ENCODE assay signal across 8 cellular contexts in the genomic region with DNA sequence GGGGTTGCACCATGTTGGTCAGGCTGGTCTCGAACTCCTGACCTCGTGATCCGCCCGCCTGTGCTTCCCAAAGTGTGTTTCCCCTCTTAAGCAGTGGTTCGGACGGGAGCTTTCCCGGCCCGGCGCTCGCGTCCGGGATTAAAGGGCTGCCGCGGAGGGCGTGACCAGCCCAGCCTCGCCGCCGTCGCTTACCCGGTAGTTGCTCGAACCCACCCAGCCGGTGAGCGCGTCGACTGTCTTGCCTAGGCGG. TPM values are rescaled to one million over a fixed set of nuclear protein-coding genes. Genes with fewer than 3 reads are reported as not detected.
DNase-seq lines count a peak whose midpoint lies in the region; ATAC-seq and TF ChIP-seq lines count a peak whose summit lies in the region.

No MANE protein-coding gene starts in this region.

- H3K27me3 ChIP-seq in endodermal cell (ENCODE audit: control insufficient read depth, insufficient read depth, low read length, poor library complexity, severe bottlenecking), result no peaks in the 10 kb centered on the region
- H3K27me3 ChIP-seq in mucosa of rectum (ENCODE audit: control insufficient read depth in 2 of 2, insufficient read depth in 2 of 2, low read length in 2 of 2), result no peaks in the 10 kb centered on the region

- H3K4me1 Mint-ChIP-seq in T-helper 2 cell treated with Interferon-gamma antibody and Interleukin-4, amounts not matched to agents 5 μg/mL and 100 μg/mL, for 36 hours (ENCODE audit: low read depth), result peaks cover 10% of the 10 kb centered on the region
- peaks cover 9% of the 10 kb centered on the region for H3K4me1 Mint-ChIP-seq in endodermal cell

- peak overlapping the region; percentile 83 for H3K4me3 Mint-ChIP-seq in T-helper 2 cell treated with Interferon-gamma antibody and Interleukin-4, amounts not matched to agents 5 μg/mL and 100 μg/mL, for 36 hours
- no peak overlapping the region for H3K4me3 Mint-ChIP-seq in endodermal cell

- H3K9me3 Mint-ChIP-seq in T-helper 2 cell treated with Interferon-gamma antibody and Interleukin-4, amounts not matched to agents 5 μg/mL and 100 μg/mL, for 36 hours, result no peaks in the 10 kb centered on the region
- no peaks in the 10 kb centered on the region for H3K9me3 Mint-ChIP-seq in endodermal cell

- H3K9me3 ChIP-seq in endodermal cell (ENCODE audit: control insufficient read depth, low read length) (no peaks in the 10 kb centered on the region), mucosa of rectum (ENCODE audit: control insufficient read depth in 2 of 2, low read length in 2 of 2) (no peaks in the 10 kb centered on the region)

- H3K4me1 ChIP-seq in endodermal cell (ENCODE audit: control insufficient read depth, insufficient read depth, low read length) (no peaks in the 10 kb centered on the region), mucosa of rectum (ENCODE audit: control insufficient read depth in 2 of 2, insufficient read depth in 2 of 2, low read length in 2 of 2) (peaks cover 4 to 16% of the 10 kb centered on the region in 2 donors)

- H3K4me3 ChIP-seq in AG09309 (ENCODE audit: control insufficient read depth, low read depth, low read length) (peak overlapping the region; percentile 87), endodermal cell (ENCODE audit: low read length) (peak overlapping the region; percentile 99), mucosa of rectum (ENCODE audit: low read length in 2 of 2) (peak overlapping the region; percentile 84 to 88)

- peaks cover 3% of the 10 kb centered on the region for H3K27me3 Mint-ChIP-seq in T-helper 2 cell treated with Interferon-gamma antibody and Interleukin-4, amounts not matched to agents 5 μg/mL and 100 μg/mL, for 36 hours (ENCODE audit: low read depth)
- H3K27me3 Mint-ChIP-seq in endodermal cell (ENCODE audit: insufficient read depth), result no peaks in the 10 kb centered on the region

- H3K27ac Mint-ChIP-seq in T-helper 2 cell treated with Interferon-gamma antibody and Interleukin-4, amounts not matched to agents 5 μg/mL and 100 μg/mL, for 36 hours, result peak overlapping the region; percentile 86
- H3K27ac Mint-ChIP-seq in endodermal cell, result peak overlapping the region; percentile 88

- peak overlapping the region; percentile 78 for H3K27ac ChIP-seq in endodermal cell (ENCODE audit: low read depth, low read length)
- H3K27ac ChIP-seq in mucosa of rectum (ENCODE audit: low read depth in 2 of 2, low read length in 2 of 2), result peak overlapping the region; percentile 94 to 96

- H3K36me3 ChIP-seq in endodermal cell (ENCODE audit: control insufficient read depth, insufficient read depth, low read length), result peaks cover 1% of the 10 kb centered on the region
- H3K36me3 ChIP-seq in mucosa of rectum (ENCODE audit: control insufficient read depth in 2 of 2, insufficient read depth in 2 of 2, low read length in 2 of 2), result no peaks in the 10 kb centered on the region

- WGBS in endodermal cell (ENCODE audit: insufficient coverage in 1 of 2, insufficient read length in 1 of 2), 2 experiments, result 0% methylated on average over 5 to 26 of the region's 26 CpGs

- H3K9ac ChIP-seq in endodermal cell (ENCODE audit: extremely low read depth, low read length, poor library complexity, severe bottlenecking), result peak overlapping the region; percentile 84
- H3K9ac ChIP-seq in mucosa of rectum (ENCODE audit: low read depth in 1 of 2, low read length in 2 of 2), result peak overlapping the region; percentile 72 to 88

- H3K36me3 Mint-ChIP-seq in T-helper 2 cell treated with Interferon-gamma antibody and Interleukin-4, amounts not matched to agents 5 μg/mL and 100 μg/mL, for 36 hours (ENCODE audit: low read depth), result no peaks in the 10 kb centered on the region
- peaks cover 5% of the 10 kb centered on the region for H3K36me3 Mint-ChIP-seq in endodermal cell (ENCODE audit: low read depth)

- ATAC-seq in GM18873 (IDR thresholded peaks at IDR 0.05; ENCODE audit: low FRiP score, unreplicated experiment), result peak; percentile 41
- peak; percentile 55 for ATAC-seq in HG03108 (IDR thresholded peaks at IDR 0.05; ENCODE audit: unreplicated experiment)

- DNase-seq in AG09309 (ENCODE audit: low read depth) (no peak), endodermal cell (no peak), stromal cell of bone marrow (ENCODE audit: low read depth) (peak; percentile 21)
- DNase-seq in T-helper 2 cell treated with Interferon-gamma antibody and Interleukin-4, amounts not matched to agents 5 μg/mL and 100 μg/mL, for 36 hours (ENCODE audit: low spot score), result peak; percentile 61
- no peak for DNase-seq in effector CD4-positive, alpha-beta T cell

- TF ChIP-seq CTCF in AG09309 (IDR thresholded peaks at IDR 0.05; ENCODE audit: control insufficient read depth, insufficient read depth, low read depth, low read length, missing control alignments), result no peak
- TF ChIP-seq CTCF in endodermal cell (conservative IDR thresholded peaks at IDR 0.05), result no peak

RNA-seq across cellular contexts. Expression of a gene that starts 0.5 kb away (rescaled TPM):
- 10 to 100 TPM; 65.0 to 74.8 TPM for total RNA-seq in endodermal cell
- 58.2 TPM for polyA plus RNA-seq in endodermal cell (2013, experiment 1 of 2)
- 57.2 TPM for polyA plus RNA-seq in endodermal cell (2013, experiment 2 of 2)

Comparison
In these comparisons a context has a peak if more than half of its experiments do, and no peak if none do; other contexts are left out.
1. DNase-seq: peak in T-helper 2 cell treated with Interferon-gamma antibody and Interleukin-4, amounts not matched to agents 5 μg/mL and 100 μg/mL, for 36 hours (single experiment) and stromal cell of bone marrow (single experiment); none in AG09309 (single experiment), endodermal cell (single experiment) and effector CD4-positive, alpha-beta T cell (single experiment).
2. Peak in every context shown above with its lines, with median percentiles within 50 percentile points of each other: H3K4me3 ChIP-seq.